1 cellular context compared by ENCODE assay signal in the genomic region with DNA sequence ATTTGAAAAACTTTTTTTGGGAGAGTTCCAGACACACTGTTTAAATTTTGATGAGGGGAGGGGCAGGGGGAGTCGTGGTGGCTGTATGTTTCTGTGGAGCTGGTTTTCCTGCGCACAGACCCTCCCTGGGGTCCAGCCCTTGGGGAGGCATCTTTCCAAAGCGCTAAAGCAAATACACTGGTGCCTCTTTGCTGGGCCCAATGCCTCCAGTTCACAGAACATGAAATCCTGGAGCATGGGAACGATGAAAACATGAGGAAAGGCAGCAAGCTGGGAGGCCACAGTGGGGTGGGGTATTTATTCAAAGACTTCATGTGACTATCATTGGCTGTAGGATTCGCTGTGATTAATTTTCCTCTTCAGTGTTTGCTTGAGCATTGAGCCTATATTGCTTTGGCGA.
TF ChIP-seq lines count a peak whose summit lies in the region.

No MANE protein-coding gene starts in this region.

TF ChIP-seq in GM23338, 12 proteins besides CTCF, POLR2A, EP300 and RAD21 (continued from another document):
- no peak for TF ChIP-seq EZH2phosphoT487 (IDR thresholded peaks at IDR 0.05; ENCODE audit: unreplicated experiment)
- TF ChIP-seq ZNF114 (CRISPR knock-in tag; IDR thresholded peaks at IDR 0.05) = no peak
- TF ChIP-seq REST (IDR thresholded peaks at IDR 0.05; ENCODE audit: unreplicated experiment) = no peak
- TF ChIP-seq ZNF331 (CRISPR knock-in tag; IDR thresholded peaks at IDR 0.05; ENCODE audit: low read depth) = no peak
